Comparison of ENCODE assay signal across 18 cellular contexts in genomic region chr3:71876706-71877105, GRCh38.
DNase-seq lines count a peak whose midpoint lies in the region; ATAC-seq and TF ChIP-seq lines count a peak whose summit lies in the region.
"Had no signal": no experiment of that assay in that cellular context is flagged by ENCODE, and none has a peak within 500 bp of the region (broad histone marks: within the 10 kb centered on the region; RNA-seq: fewer than 3 reads in every experiment).

No MANE protein-coding gene starts in this region.

- POLR2A ChIA-PET in CD4-positive, alpha-beta T cell (lab: Charles Lee) = no interaction called here

- H3K4me3 ChIP-seq in BLaER1 (no peak overlapping the region), GM23338 (no peak overlapping the region), body of pancreas (no peak overlapping the region)
- H3K4me3 ChIP-seq: GM23248 had no signal

- H4K20me1 ChIP-seq in BLaER1 (no peaks in the 10 kb centered on the region), GM23338 (replicated peaks; ENCODE audit: insufficient read depth) (no peaks in the 10 kb centered on the region)

- H3K9me3 Mint-ChIP-seq in GM23338 = no peaks in the 10 kb centered on the region
- no peaks in the 10 kb centered on the region for H3K9me3 Mint-ChIP-seq in activated T-helper 17 cell treated with anti-CD3 and anti-CD28 coated beads, Interleukin-2, amount 50 U/mL, for 72 hours
- no peaks in the 10 kb centered on the region for H3K9me3 Mint-ChIP-seq in mesothelial cell of epicardium
- H3K9me3 Mint-ChIP-seq in activated CD8-positive, alpha-beta memory T cell treated with anti-CD3 and anti-CD28 coated beads, Interleukin-2, amount 10 ng/mL, durations not matched to agents 7 days and 5 days (ENCODE audit: low read depth) = no peaks in the 10 kb centered on the region
- H3K9me3 Mint-ChIP-seq in CD4-positive, alpha-beta T cell = no peaks in the 10 kb centered on the region
- H3K9me3 Mint-ChIP-seq: CD8-positive, alpha-beta T cell had no signal

- H3K36me3 ChIP-seq in BLaER1 = no peaks in the 10 kb centered on the region
- H3K36me3 ChIP-seq in GM23338 (ENCODE audit: insufficient read depth) = no peaks in the 10 kb centered on the region
- no peaks in the 10 kb centered on the region for H3K36me3 ChIP-seq in body of pancreas (replicated peaks in 1 of 2; ENCODE audit: insufficient read depth in 1 of 2, low read depth in 2 of 2)

- H3K4me1 ChIP-seq in BLaER1 (peaks cover 47% of the 10 kb centered on the region), GM23338 (ENCODE audit: insufficient read depth) (peaks cover 37% of the 10 kb centered on the region), body of pancreas (no peaks in the 10 kb centered on the region)

- CTCF ChIA-PET in activated CD8-positive, alpha-beta memory T cell treated with anti-CD3 and anti-CD28 coated beads, Interleukin-2, amount 10 ng/mL, durations not matched to agents 7 days and 5 days (lab: Charles Lee) = interaction anchor here (1.4 to 5.2 kb wide), 6 partner anchors 8 to 945 kb away, joined by 3 to 42 read pairs (median 7); no protein-coding TSS in a partner anchor
- CTCF ChIA-PET in CD4-positive, alpha-beta T cell (lab: Charles Lee) = interaction anchor here (0.9 kb wide), 1 partner anchor 946 kb away, joined by 3 read pairs; no protein-coding TSS in a partner anchor

- 67 to 85% methylated on average over 3 of the region's 3 CpGs for WGBS in body of pancreas, 2 donors

- peaks cover 12% of the 10 kb centered on the region for H3F3A ChIP-seq in GM23338 (replicated peaks; ENCODE audit: low read depth)

- H3K9me2 ChIP-seq in GM23338 (ENCODE audit: insufficient read depth) = peaks cover 6% of the 10 kb centered on the region; the same call in 1 of the 2 replicates

- no peak for TF ChIP-seq POLR2A in body of pancreas (IDR thresholded peaks at IDR 0.05)

- ATAC-seq in GM23338 (no peak), body of pancreas (no peak), HG02571 (IDR thresholded peaks at IDR 0.05; ENCODE audit: unreplicated experiment) (no peak)
- ATAC-seq in activated T-helper 17 cell treated with anti-CD3 and anti-CD28 coated beads, Interleukin-2, amount 50 U/mL, for 72 hours (replicated peaks) = no peak
- ATAC-seq in activated CD8-positive, alpha-beta memory T cell treated with anti-CD3 and anti-CD28 coated beads, Interleukin-2, amount 10 ng/mL, durations not matched to agents 7 days and 5 days = no peak
- ATAC-seq in CD4-positive, alpha-beta T cell (ENCODE audit: poor library complexity) = no peak
- ATAC-seq: CD8-positive, alpha-beta T cell had no signal

- no peak overlapping the region for H3K27ac Mint-ChIP-seq in GM23338
- H3K27ac Mint-ChIP-seq in activated T-helper 17 cell treated with anti-CD3 and anti-CD28 coated beads, Interleukin-2, amount 50 U/mL, for 72 hours = peak overlapping the region; percentile 4
- H3K27ac Mint-ChIP-seq in mesothelial cell of epicardium = peak overlapping the region; percentile 7
- H3K27ac Mint-ChIP-seq in activated CD8-positive, alpha-beta memory T cell treated with anti-CD3 and anti-CD28 coated beads, Interleukin-2, amount 10 ng/mL, durations not matched to agents 7 days and 5 days = no peak overlapping the region
- no peak overlapping the region for H3K27ac Mint-ChIP-seq in CD4-positive, alpha-beta T cell
- H3K27ac Mint-ChIP-seq: CD8-positive, alpha-beta T cell had no signal

- intact Hi-C loops in body of pancreas (cut with DNase I) = no loop called here
- intact Hi-C loops in CD4-positive, alpha-beta T cell (cut with DNase I, micrococcal nuclease) = loop anchor here in 1 of 2 experiments (2.0 to 5.0 kb wide), 2 partner anchors 788 to 1211 kb away; no protein-coding TSS in a partner anchor

- no peak overlapping the region for H2AFZ ChIP-seq in GM23338
- H2AFZ ChIP-seq: GM23248 had no signal

- DNase-seq in GM23338 (ENCODE audit: low spot score) = no peak
- no peak for DNase-seq in mesothelial cell of epicardium (ENCODE audit: low spot score in 2 of 2, unreplicated experiment in 2 of 2)
- DNase-seq in activated CD8-positive, alpha-beta memory T cell treated with anti-CD3 and anti-CD28 coated beads, Interleukin-2, amount 10 ng/mL, durations not matched to agents 7 days and 5 days = no peak
- no peak for DNase-seq in body of pancreas
- no peak for DNase-seq in CD4-positive, alpha-beta T cell
- DNase-seq: 8988T; AML-193; C1 segment of cervical spinal cord; CD8-positive, alpha-beta T cell; COR-L47; DMS153; DND-41; GF-D8; GM23248; H7 had no signal

- H3K9me3 ChIP-seq in BLaER1 = no peaks in the 10 kb centered on the region
- no peaks in the 10 kb centered on the region for H3K9me3 ChIP-seq in body of pancreas
- H3K9me3 ChIP-seq in CD4-positive, alpha-beta T cell (ENCODE audit: control insufficient read depth, low read length) = no peaks in the 10 kb centered on the region

- H3K4me2 ChIP-seq in BLaER1 (peak overlapping the region; percentile 59), GM23338 (0 out of 2 replicates have a peak overlapping the region, but pooled peaks have one; percentile 40)

- peak overlapping the region; percentile 18; the same call in 1 of the 2 replicates for H3K27ac ChIP-seq in BLaER1
- H3K27ac ChIP-seq in GM23338 (ENCODE audit: low read depth) = no peak overlapping the region
- H3K27ac ChIP-seq in body of pancreas = no peak overlapping the region
- no peak overlapping the region for H3K27ac ChIP-seq in CD4-positive, alpha-beta T cell (ENCODE audit: low read depth, low read length)
- H3K27ac ChIP-seq: GM23248 had no signal

- H3K4me1 Mint-ChIP-seq in GM23338 (peaks cover 39% of the 10 kb centered on the region), mesothelial cell of epicardium (peaks cover 51% of the 10 kb centered on the region)
- peaks cover 7% of the 10 kb centered on the region for H3K4me1 Mint-ChIP-seq in activated T-helper 17 cell treated with anti-CD3 and anti-CD28 coated beads, Interleukin-2, amount 50 U/mL, for 72 hours
- peaks cover 23% of the 10 kb centered on the region for H3K4me1 Mint-ChIP-seq in activated CD8-positive, alpha-beta memory T cell treated with anti-CD3 and anti-CD28 coated beads, Interleukin-2, amount 10 ng/mL, durations not matched to agents 7 days and 5 days
- H3K4me1 Mint-ChIP-seq in CD4-positive, alpha-beta T cell (ENCODE audit: low read depth) = peaks cover 21% of the 10 kb centered on the region

- TF ChIP-seq CTCF in GM23338 (conservative IDR thresholded peaks at IDR 0.05; ENCODE audit: low read depth in 2 of 2) (no peak), mesothelial cell of epicardium (IDR thresholded peaks at IDR 0.05; ENCODE audit: unreplicated experiment) (no peak), body of pancreas (IDR thresholded peaks at IDR 0.05) (no peak)
- TF ChIP-seq CTCF in CD4-positive, alpha-beta T cell (IDR thresholded peaks at IDR 0.05) = no peak

- H3K9ac ChIP-seq in BLaER1 = no peak overlapping the region
- H3K9ac ChIP-seq: GM23248 had no signal

- no peak overlapping the region; the same call in 2 of the 3 replicates for H3K4me3 Mint-ChIP-seq in GM23338
- no peak overlapping the region for H3K4me3 Mint-ChIP-seq in activated T-helper 17 cell treated with anti-CD3 and anti-CD28 coated beads, Interleukin-2, amount 50 U/mL, for 72 hours
- no peak overlapping the region for H3K4me3 Mint-ChIP-seq in mesothelial cell of epicardium
- H3K4me3 Mint-ChIP-seq in activated CD8-positive, alpha-beta memory T cell treated with anti-CD3 and anti-CD28 coated beads, Interleukin-2, amount 10 ng/mL, durations not matched to agents 7 days and 5 days = no peak overlapping the region
- H3K4me3 Mint-ChIP-seq in CD4-positive, alpha-beta T cell = no peak overlapping the region
- H3K4me3 Mint-ChIP-seq: CD8-positive, alpha-beta T cell had no signal

- no peaks in the 10 kb centered on the region for H3K79me2 ChIP-seq in GM23338 (replicated peaks; ENCODE audit: insufficient read depth)

- H3K36me3 Mint-ChIP-seq in GM23338 (ENCODE audit: low read depth) = no peaks in the 10 kb centered on the region
- no peaks in the 10 kb centered on the region for H3K36me3 Mint-ChIP-seq in activated T-helper 17 cell treated with anti-CD3 and anti-CD28 coated beads, Interleukin-2, amount 50 U/mL, for 72 hours (ENCODE audit: low read depth)
- no peaks in the 10 kb centered on the region for H3K36me3 Mint-ChIP-seq in mesothelial cell of epicardium
- H3K36me3 Mint-ChIP-seq in activated CD8-positive, alpha-beta memory T cell treated with anti-CD3 and anti-CD28 coated beads, Interleukin-2, amount 10 ng/mL, durations not matched to agents 7 days and 5 days = no peaks in the 10 kb centered on the region
- H3K36me3 Mint-ChIP-seq in CD4-positive, alpha-beta T cell (ENCODE audit: low read depth) = no peaks in the 10 kb centered on the region
- H3K36me3 Mint-ChIP-seq: CD8-positive, alpha-beta T cell had no signal

- H3K27me3 ChIP-seq in BLaER1 (no peaks in the 10 kb centered on the region), GM23338 (ENCODE audit: insufficient read depth) (no peaks in the 10 kb centered on the region), body of pancreas (no peaks in the 10 kb centered on the region)
- H3K27me3 ChIP-seq in CD4-positive, alpha-beta T cell (ENCODE audit: control insufficient read depth, insufficient read depth, low read length) = no peaks in the 10 kb centered on the region

- peaks cover 3% of the 10 kb centered on the region for H3K27me3 Mint-ChIP-seq in GM23338 (ENCODE audit: insufficient read depth, low read depth, poor library complexity)
- H3K27me3 Mint-ChIP-seq in activated T-helper 17 cell treated with anti-CD3 and anti-CD28 coated beads, Interleukin-2, amount 50 U/mL, for 72 hours = peaks cover 12% of the 10 kb centered on the region
- H3K27me3 Mint-ChIP-seq in mesothelial cell of epicardium (ENCODE audit: low read depth) = no peaks in the 10 kb centered on the region
- peaks cover 6% of the 10 kb centered on the region for H3K27me3 Mint-ChIP-seq in activated CD8-positive, alpha-beta memory T cell treated with anti-CD3 and anti-CD28 coated beads, Interleukin-2, amount 10 ng/mL, durations not matched to agents 7 days and 5 days
- no peaks in the 10 kb centered on the region for H3K27me3 Mint-ChIP-seq in CD4-positive, alpha-beta T cell

TF ChIP-seq in GM23338, 12 proteins besides CTCF, POLR2A, EP300 and RAD21 (continues in another document):
- TF ChIP-seq EZH2phosphoT487 (IDR thresholded peaks at IDR 0.05; ENCODE audit: unreplicated experiment) (no peak), NANOG (IDR thresholded peaks at IDR 0.05; ENCODE audit: borderline replicate concordance) (no peak), ZNF114 (CRISPR knock-in tag; IDR thresholded peaks at IDR 0.05) (no peak), JUNB (IDR thresholded peaks at IDR 0.05; ENCODE audit: unreplicated experiment) (no peak), POLR2AphosphoS5 (IDR thresholded peaks at IDR 0.05; ENCODE audit: low read depth) (no peak), ZNF331 (CRISPR knock-in tag; IDR thresholded peaks at IDR 0.05; ENCODE audit: low read depth) (no peak), STAT1 (IDR thresholded peaks at IDR 0.05; ENCODE audit: unreplicated experiment) (no peak), EZH2 (IDR thresholded peaks at IDR 0.05; ENCODE audit: low read depth, unreplicated experiment) (no peak)

Comparison
In these comparisons a context has a peak if more than half of its experiments do, and no peak if none do; other contexts are left out.
1. H3K27ac Mint-ChIP-seq: peak in activated T-helper 17 cell treated with anti-CD3 and anti-CD28 coated beads, Interleukin-2, amount 50 U/mL, for 72 hours (single experiment) and mesothelial cell of epicardium (single experiment); none in GM23338 (single experiment), activated CD8-positive, alpha-beta memory T cell treated with anti-CD3 and anti-CD28 coated beads, Interleukin-2, amount 10 ng/mL, durations not matched to agents 7 days and 5 days (single experiment) and CD4-positive, alpha-beta T cell (single experiment).